6 cellular contexts compared by ENCODE assay signal in the genomic region with DNA sequence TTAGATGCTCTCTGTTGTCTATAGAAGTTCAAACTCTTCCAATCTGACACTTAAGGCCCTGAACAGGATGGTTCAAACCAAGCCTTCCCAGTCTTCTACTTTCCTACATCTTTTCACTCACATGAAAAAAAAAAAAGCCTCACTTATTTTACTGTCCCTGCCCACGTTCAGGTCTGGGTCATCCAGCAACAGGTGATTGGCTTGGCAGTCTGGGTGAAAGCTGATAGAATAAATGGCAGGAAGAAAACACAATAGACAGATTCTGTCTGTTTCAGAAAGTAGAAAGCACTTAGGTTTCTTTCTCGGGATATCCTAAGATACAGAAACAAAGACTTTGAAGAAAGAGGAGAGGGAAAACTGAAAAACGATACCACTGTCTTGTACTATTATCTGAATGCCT.
"Had no signal": no experiment of that assay in that cellular context is flagged by ENCODE, and none has a peak within 500 bp of the region (broad histone marks: within the 10 kb centered on the region; RNA-seq: fewer than 3 reads in every experiment).

No MANE protein-coding gene starts in this region.

- H3K4me3 ChIP-seq: K562 had no signal

- ATAC-seq: HepG2, K562 had no signal

- DNase-seq: IMR-90, KBM-7, KG1 had no signal

- H3K27ac ChIP-seq: HL-60 had no signal
